Comparison of ENCODE assay signal across 1 cellular context in the genomic region with DNA sequence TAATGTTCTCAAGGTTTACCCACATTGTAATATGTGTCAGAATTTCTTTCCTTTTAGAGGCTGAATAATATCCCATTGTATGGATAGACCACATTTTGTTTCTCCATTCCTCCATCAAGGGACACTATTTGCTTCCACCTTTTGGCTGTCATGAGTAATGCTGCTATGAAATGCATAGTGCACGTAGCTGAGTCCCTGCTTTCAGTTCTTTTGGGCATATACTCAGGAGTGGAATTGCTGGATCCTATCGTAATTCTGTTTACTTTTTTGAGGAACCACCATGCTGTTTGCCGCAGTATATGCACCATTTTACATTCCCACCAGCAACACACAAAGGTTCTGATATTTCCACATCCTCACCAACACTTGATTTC.
TF ChIP-seq lines count a peak whose summit lies in the region.

No MANE protein-coding gene starts in this region.

TF ChIP-seq in GM12878, 131 proteins besides CTCF, POLR2A, EP300 and RAD21:
- TF ChIP-seq HDGF (IDR thresholded peaks at IDR 0.05): no peak
- no peak for TF ChIP-seq IKZF2 (IDR thresholded peaks at IDR 0.05)
- no peak for TF ChIP-seq LARP7 (IDR thresholded peaks at IDR 0.05)
- no peak for TF ChIP-seq MEF2B (IDR thresholded peaks at IDR 0.05; ENCODE audit: partially characterized antibody, poor library complexity, severe bottlenecking)
- TF ChIP-seq BMI1 (IDR thresholded peaks at IDR 0.05; ENCODE audit: borderline replicate concordance): no peak
- no peak for TF ChIP-seq PBX3 (IDR thresholded peaks at IDR 0.05; ENCODE audit: insufficient replicate concordance, low read depth, low read length)
- TF ChIP-seq ZNF592 (IDR thresholded peaks at IDR 0.05): no peak
- TF ChIP-seq GATAD2B (conservative IDR thresholded peaks at IDR 0.05; ENCODE audit: low read depth): no peak
- TF ChIP-seq, protein P1, sequence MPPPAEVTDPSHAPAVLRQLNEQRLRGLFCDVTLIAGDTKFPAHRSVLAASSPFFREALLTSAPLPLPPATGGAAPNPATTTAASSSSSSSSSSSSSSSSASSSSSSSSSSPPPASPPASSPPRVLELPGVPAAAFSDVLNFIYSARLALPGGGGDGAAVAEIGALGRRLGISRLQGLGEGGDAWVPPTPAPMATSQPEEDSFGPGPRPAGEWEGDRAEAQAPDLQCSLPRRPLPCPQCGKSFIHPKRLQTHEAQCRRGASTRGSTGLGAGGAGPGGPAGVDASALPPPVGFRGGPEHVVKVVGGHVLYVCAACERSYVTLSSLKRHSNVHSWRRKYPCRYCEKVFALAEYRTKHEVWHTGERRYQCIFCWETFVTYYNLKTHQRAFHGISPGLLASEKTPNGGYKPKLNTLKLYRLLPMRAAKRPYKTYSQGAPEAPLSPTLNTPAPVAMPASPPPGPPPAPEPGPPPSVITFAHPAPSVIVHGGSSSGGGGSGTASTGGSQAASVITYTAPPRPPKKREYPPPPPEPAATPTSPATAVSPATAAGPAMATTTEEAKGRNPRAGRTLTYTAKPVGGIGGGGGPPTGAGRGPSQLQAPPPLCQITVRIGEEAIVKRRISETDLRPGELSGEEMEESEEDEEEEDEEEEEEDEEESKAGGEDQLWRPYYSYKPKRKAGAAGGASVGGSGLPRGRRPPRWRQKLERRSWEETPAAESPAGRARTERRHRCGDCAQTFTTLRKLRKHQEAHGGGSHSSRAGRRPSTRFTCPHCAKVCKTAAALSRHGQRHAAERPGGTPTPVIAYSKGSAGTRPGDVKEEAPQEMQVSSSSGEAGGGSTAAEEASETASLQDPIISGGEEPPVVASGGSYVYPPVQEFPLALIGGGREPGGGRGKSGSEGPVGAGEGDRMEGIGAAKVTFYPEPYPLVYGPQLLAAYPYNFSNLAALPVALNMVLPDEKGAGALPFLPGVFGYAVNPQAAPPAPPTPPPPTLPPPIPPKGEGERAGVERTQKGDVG (CRISPR knock-in tag; IDR thresholded peaks at IDR 0.05): no peak
- TF ChIP-seq, protein P2, sequence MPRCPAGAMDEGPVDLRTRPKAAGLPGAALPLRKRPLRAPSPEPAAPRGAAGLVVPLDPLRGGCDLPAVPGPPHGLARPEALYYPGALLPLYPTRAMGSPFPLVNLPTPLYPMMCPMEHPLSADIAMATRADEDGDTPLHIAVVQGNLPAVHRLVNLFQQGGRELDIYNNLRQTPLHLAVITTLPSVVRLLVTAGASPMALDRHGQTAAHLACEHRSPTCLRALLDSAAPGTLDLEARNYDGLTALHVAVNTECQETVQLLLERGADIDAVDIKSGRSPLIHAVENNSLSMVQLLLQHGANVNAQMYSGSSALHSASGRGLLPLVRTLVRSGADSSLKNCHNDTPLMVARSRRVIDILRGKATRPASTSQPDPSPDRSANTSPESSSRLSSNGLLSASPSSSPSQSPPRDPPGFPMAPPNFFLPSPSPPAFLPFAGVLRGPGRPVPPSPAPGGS (IDR thresholded peaks at IDR 0.05; ENCODE audit: borderline replicate concordance, insufficient read depth, low read depth, low read length, poor library complexity, severe bottlenecking): no peak
- TF ChIP-seq, protein P3, sequence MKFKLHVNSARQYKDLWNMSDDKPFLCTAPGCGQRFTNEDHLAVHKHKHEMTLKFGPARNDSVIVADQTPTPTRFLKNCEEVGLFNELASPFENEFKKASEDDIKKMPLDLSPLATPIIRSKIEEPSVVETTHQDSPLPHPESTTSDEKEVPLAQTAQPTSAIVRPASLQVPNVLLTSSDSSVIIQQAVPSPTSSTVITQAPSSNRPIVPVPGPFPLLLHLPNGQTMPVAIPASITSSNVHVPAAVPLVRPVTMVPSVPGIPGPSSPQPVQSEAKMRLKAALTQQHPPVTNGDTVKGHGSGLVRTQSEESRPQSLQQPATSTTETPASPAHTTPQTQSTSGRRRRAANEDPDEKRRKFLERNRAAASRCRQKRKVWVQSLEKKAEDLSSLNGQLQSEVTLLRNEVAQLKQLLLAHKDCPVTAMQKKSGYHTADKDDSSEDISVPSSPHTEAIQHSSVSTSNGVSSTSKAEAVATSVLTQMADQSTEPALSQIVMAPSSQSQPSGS (IDR thresholded peaks at IDR 0.05; ENCODE audit: low read length): no peak
- no peak for TF ChIP-seq NR2F1 (conservative IDR thresholded peaks at IDR 0.05)
- no peak for TF ChIP-seq POU2F2 (IDR thresholded peaks at IDR 0.05; ENCODE audit: borderline replicate concordance, low read depth, low read length)
- no peak for TF ChIP-seq EGR1 (IDR thresholded peaks at IDR 0.05; ENCODE audit: borderline replicate concordance in 1 of 2, low read depth in 2 of 2, low read length in 2 of 2)
- no peak for TF ChIP-seq CBX3 (IDR thresholded peaks at IDR 0.05; ENCODE audit: borderline replicate concordance, low read depth)
- no peak for TF ChIP-seq ZNF217 (IDR thresholded peaks at IDR 0.05)
